ENCODE assay signal across 23 cellular contexts in genomic region chr2:60657673-60658072, GRCh38.
"Had no signal": no experiment of that assay in that cellular context is flagged by ENCODE, and none has a peak within 500 bp of the region (broad histone marks: within the 10 kb centered on the region; RNA-seq: fewer than 3 reads in every experiment).

No MANE protein-coding gene starts in this region.

- H3K27ac Mint-ChIP-seq: dendritic cell treated with granulocyte-macrophage colony-stimulating factor and Interleukin-4, amounts not matched to agents 40 ng/mL and 50 ng/mL, for 4 days; effector memory CD8-positive, alpha-beta T cell; endodermal cell; mesothelial cell of epicardium had no signal

- ATAC-seq: effector memory CD8-positive, alpha-beta T cell; esophagus mucosa; gastrocnemius medialis; heart right ventricle; left cardiac atrium; left lung; left ventricle myocardium superior; mucosa of descending colon had no signal

- H3K4me1 Mint-ChIP-seq: endodermal cell, mesothelial cell of epicardium had no signal

- H3K9me3 Mint-ChIP-seq: dendritic cell treated with granulocyte-macrophage colony-stimulating factor and Interleukin-4, amounts not matched to agents 40 ng/mL and 50 ng/mL, for 4 days; effector memory CD8-positive, alpha-beta T cell had no signal

- H3K4me3 Mint-ChIP-seq: dendritic cell treated with granulocyte-macrophage colony-stimulating factor and Interleukin-4, amounts not matched to agents 40 ng/mL and 50 ng/mL, for 4 days; effector memory CD8-positive, alpha-beta T cell; endodermal cell; mesothelial cell of epicardium had no signal

- H3K36me3 Mint-ChIP-seq: mesothelial cell of epicardium had no signal

- DNase-seq: colonic mucosa; cortex of kidney; effector CD8-positive, alpha-beta T cell; effector memory CD8-positive, alpha-beta T cell; endodermal cell; erythroblast; esophagus squamous epithelium; foreskin fibroblast; foreskin melanocyte; gastrocnemius medialis; glutamatergic neuron; head of caudate nucleus; heart right ventricle; hippocampal formation; left cardiac atrium; left lung; left ventricle myocardium superior; mammary epithelial cell; mesenchymal stem cell; mucosa of descending colon had no signal
